29 cellular contexts compared by ENCODE assay signal in the genomic region with DNA sequence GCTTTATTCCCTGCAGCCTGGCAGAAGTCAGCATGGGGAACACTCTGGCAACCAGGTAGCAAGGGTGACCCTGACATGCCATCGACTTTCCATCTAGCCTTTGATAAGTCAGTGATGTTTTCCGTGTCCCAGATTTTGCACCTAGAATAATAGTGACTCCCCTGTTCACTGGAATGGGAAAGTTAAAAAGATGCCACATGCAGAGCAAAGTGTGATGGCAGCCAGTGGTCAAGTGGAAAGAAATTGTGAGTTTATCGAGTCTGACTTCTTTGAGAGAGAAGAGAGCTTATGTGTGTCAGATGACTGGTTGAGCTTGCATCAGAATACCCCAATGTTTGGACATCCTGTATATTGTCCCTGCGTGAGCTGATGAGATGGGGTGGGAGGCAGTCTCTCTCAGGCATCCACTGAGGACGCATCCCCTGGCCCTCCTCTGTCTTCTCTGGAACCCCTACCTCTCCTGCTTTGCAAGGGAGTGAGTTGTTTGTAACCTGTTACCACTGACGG.
DNase-seq lines count a peak whose midpoint lies in the region; ATAC-seq, FAIRE-seq and TF ChIP-seq lines count a peak whose summit lies in the region.
"Had no signal": no experiment of that assay in that cellular context is flagged by ENCODE, and none has a peak within 500 bp of the region (broad histone marks: within the 10 kb centered on the region; RNA-seq: fewer than 3 reads in every experiment).

No MANE protein-coding gene starts in this region.

- no peak overlapping the region for H2BK120ac ChIP-seq in H1 (replicated peaks; ENCODE audit: low read depth, low read length)

- H3K36me3 ChIP-seq in H1 (ENCODE audit: control insufficient read depth in 2 of 4, insufficient read depth in 4 of 4, low read length in 3 of 4) (peaks cover 0 to 2% (median 0%) of the 10 kb centered on the region in 4 experiments; a peak in 1 of 8 replicates), upper lobe of right lung (peaks cover 7% of the 10 kb centered on the region)
- H3K36me3 ChIP-seq: BE2C had no signal

- H3K23ac ChIP-seq in H1 (ENCODE audit: insufficient read length) = peak overlapping the region; percentile 22

- H2BK20ac ChIP-seq in H1 (ENCODE audit: low read length) = no peak overlapping the region

- H2BK5ac ChIP-seq in H1 (ENCODE audit: low read depth, low read length) = no peak overlapping the region

- CTCF ChIA-PET in H1 (lab: Charles Lee; ENCODE audit: partially characterized antibody) = interaction anchor here (0.6 to 1.7 kb wide), 8 partner anchors 8 to 197 kb away, joined by 3 to 7 read pairs (median 3); no protein-coding TSS in a partner anchor

- H2AFZ ChIP-seq in H1 (ENCODE audit: low read length) = no peak overlapping the region

- H3K14ac ChIP-seq in H1 (ENCODE audit: insufficient read length) = no peak overlapping the region

- no peak overlapping the region for H3K9ac ChIP-seq in H1 (replicated peaks in 1 of 4; ENCODE audit: extremely low read depth in 1 of 4, low read depth in 3 of 4, low read length in 3 of 4)
- H3K9ac ChIP-seq: BLaER1 had no signal

- intact Hi-C loops in natural killer cell (cut with micrococcal nuclease) (no loop called here), upper lobe of right lung (cut with DNase I) (no loop called here)

- peaks cover 27 to 57% of the 10 kb centered on the region in 2 donors for H3K27me3 Mint-ChIP-seq in natural killer cell (ENCODE audit: low read depth in 2 of 2)
- peaks cover 40 to 68% of the 10 kb centered on the region in 2 donors for H3K27me3 Mint-ChIP-seq in natural killer cell treated with Interleukin-12 subunit alpha and Interleukin-12 subunit beta and Interleukin-15 and Interleukin-18, amount 100 ng/mL, for 72 hours
- H3K27me3 Mint-ChIP-seq: CD4-positive, alpha-beta memory T cell; CD4-positive, CD25-positive, alpha-beta regulatory T cell had no signal

- H3K9me3 Mint-ChIP-seq in natural killer cell = no peaks in the 10 kb centered on the region
- no peaks in the 10 kb centered on the region for H3K9me3 Mint-ChIP-seq in natural killer cell treated with Interleukin-12 subunit alpha and Interleukin-12 subunit beta and Interleukin-15 and Interleukin-18, amount 100 ng/mL, for 72 hours
- H3K9me3 Mint-ChIP-seq: CD14-positive monocyte; CD4-positive, alpha-beta memory T cell; CD4-positive, CD25-positive, alpha-beta regulatory T cell; CD8-positive, alpha-beta memory T cell had no signal

- H3K18ac ChIP-seq in H1 (ENCODE audit: extremely low read depth, low read length) = no peak overlapping the region

- FAIRE-seq in H1 (lab: Jason Lieb, UNC) (no peak), frontal cortex (lab: Jason Lieb, UNC) (no peak)
- FAIRE-seq: A204.1, GM12878, GM12892, GM18507 had no signal

- H3K4me1 Mint-ChIP-seq in natural killer cell = no peaks in the 10 kb centered on the region
- peaks cover 0 to 2% of the 10 kb centered on the region in 2 donors for H3K4me1 Mint-ChIP-seq in natural killer cell treated with Interleukin-12 subunit alpha and Interleukin-12 subunit beta and Interleukin-15 and Interleukin-18, amount 100 ng/mL, for 72 hours (ENCODE audit: low read depth in 2 of 2)

- no peak for ATAC-seq in natural killer cell
- no peak for ATAC-seq in natural killer cell treated with Interleukin-12 subunit alpha and Interleukin-12 subunit beta and Interleukin-15 and Interleukin-18, amount 100 ng/mL, for 72 hours
- ATAC-seq in upper lobe of right lung = peak; percentile 24
- ATAC-seq: GM12878 had no signal

- H3K56ac ChIP-seq in H1 (replicated peaks; ENCODE audit: insufficient read length, low read depth, low read length) = no peak overlapping the region

- no peak overlapping the region for H3K4ac ChIP-seq in H1 (replicated peaks; ENCODE audit: insufficient read length, low read depth, low read length)

- no peak overlapping the region for H2AK5ac ChIP-seq in H1 (ENCODE audit: low read depth, low read length)

- TF ChIP-seq EP300 in H1 (IDR thresholded peaks at IDR 0.05; ENCODE audit: borderline replicate concordance in 1 of 2, low read depth in 2 of 2, low read length in 2 of 2) = no peak

- DNase-seq in natural killer cell (peak; percentile 4), OCI-M1 (lab: John Stamatoyannopoulos, UW) (peak; percentile 29), H1 (ENCODE audit: low read depth in 1 of 2, low spot score in 2 of 2) (no peak), upper lobe of right lung (no peak), frontal cortex (ENCODE audit: low spot score in 2 of 2) (no peak), NCI-H526 (lab: John Stamatoyannopoulos, UW) (no peak), superior temporal gyrus (ENCODE audit: extremely low spot score) (no peak)
- no peak for DNase-seq in natural killer cell treated with Interleukin-12 subunit alpha and Interleukin-12 subunit beta and Interleukin-15 and Interleukin-18, amount 100 ng/mL, for 72 hours (ENCODE audit: low spot score)
- DNase-seq: 8988T; ACHN; C1 segment of cervical spinal cord; CD4-positive, alpha-beta memory T cell; CD4-positive, CD25-positive, alpha-beta regulatory T cell; CD8-positive, alpha-beta memory T cell; COR-L47; DMS 273 treated with DMSO at 0.1 percent for 48 hours; DMS153; DMS53; DMS79; DND-41; EL; GDM1 had no signal

- H3K27me3 ChIP-seq in H1 (replicated peaks in 1 of 4; ENCODE audit: control insufficient read depth in 3 of 4, extremely low read depth in 1 of 4, insufficient read depth in 3 of 4, low read length in 3 of 4) (no peaks in the 10 kb centered on the region), upper lobe of right lung (no peaks in the 10 kb centered on the region)
- H3K27me3 ChIP-seq: BE2C, BLaER1 had no signal

- no peak for TF ChIP-seq RAD21 in H1 (IDR thresholded peaks at IDR 0.05 in 1 of 2, conservative IDR thresholded peaks at IDR 0.05 in 1 of 2; ENCODE audit: low read depth in 2 of 2, low read length in 2 of 2)

- TF ChIP-seq POLR2A in H1 (IDR thresholded peaks at IDR 0.05; ENCODE audit: control extremely low read depth in 1 of 2, low read depth in 2 of 2, low read length in 2 of 2) = no peak

- H3K27ac ChIP-seq in H1 (ENCODE audit: low read depth, low read length) = no peak overlapping the region
- H3K27ac ChIP-seq in upper lobe of right lung = no peak overlapping the region
- H3K27ac ChIP-seq: BLaER1 had no signal

- H3K4me1 ChIP-seq in H1 (replicated peaks in 1 of 4; ENCODE audit: control insufficient read depth in 3 of 4, insufficient read depth in 4 of 4, low read length in 3 of 4) = no peaks in the 10 kb centered on the region
- H3K4me1 ChIP-seq in upper lobe of right lung = peaks cover 4% of the 10 kb centered on the region

- H3K9me3 ChIP-seq in H1 (ENCODE audit: insufficient read depth in 2 of 2, low read depth in 1 of 2, low read length in 1 of 2) (no peaks in the 10 kb centered on the region), upper lobe of right lung (no peaks in the 10 kb centered on the region)
- H3K9me3 ChIP-seq: BE2C had no signal

- H3K4me3 ChIP-seq in H1 (ENCODE audit: extremely low read depth in 1 of 4, insufficient read depth in 2 of 4, low read depth in 3 of 4, low read length in 4 of 4) (no peak overlapping the region), upper lobe of right lung (no peak overlapping the region)
- H3K4me3 ChIP-seq: BLaER1, GM12878 had no signal

- no peaks in the 10 kb centered on the region for H3K23me2 ChIP-seq in H1 (ENCODE audit: low read depth, low read length)

- TF ChIP-seq CTCF in natural killer cell (IDR thresholded peaks at IDR 0.05) = no peak
- no peak for TF ChIP-seq CTCF in H1 (IDR thresholded peaks at IDR 0.05; ENCODE audit: control extremely low read depth in 1 of 3, insufficient read depth in 1 of 3, low read depth in 1 of 3, low read length in 3 of 3)
- no peak for TF ChIP-seq CTCF in upper lobe of right lung (IDR thresholded peaks at IDR 0.05)

- no peak overlapping the region for H2BK15ac ChIP-seq in H1 (ENCODE audit: low read length)

- no peak overlapping the region for H4K8ac ChIP-seq in H1 (ENCODE audit: extremely low read depth, insufficient read depth, low read length)

- no peak overlapping the region for H3K4me2 ChIP-seq in H1 (ENCODE audit: insufficient read depth in 1 of 2, low read depth in 2 of 2, low read length in 2 of 2)

- WGBS in H1 (ENCODE audit: extremely low coverage in 1 of 2, insufficient coverage in 1 of 2, insufficient read length in 1 of 2, insufficient replicate concordance in 2 of 2, low coverage in 1 of 2, low lambda C conversion rate in 2 of 2, missing lambda C conversion rate in 1 of 2), 2 experiments = 88% methylated on average over 6 of the region's 6 CpGs; no CpG with 5 or more reads in 1 of the 2 experiments

- H2BK12ac ChIP-seq in H1 (ENCODE audit: low read depth, low read length) = no peak overlapping the region

- no peaks in the 10 kb centered on the region; the same call in 1 of the 2 replicates for H3K79me1 ChIP-seq in H1 (ENCODE audit: low read depth, low read length)

- no peak overlapping the region for H3K27ac Mint-ChIP-seq in natural killer cell
- H3K27ac Mint-ChIP-seq in natural killer cell treated with Interleukin-12 subunit alpha and Interleukin-12 subunit beta and Interleukin-15 and Interleukin-18, amount 100 ng/mL, for 72 hours = no peak overlapping the region
- H3K27ac Mint-ChIP-seq: CD14-positive monocyte; CD4-positive, alpha-beta memory T cell; CD4-positive, CD25-positive, alpha-beta regulatory T cell; CD8-positive, alpha-beta memory T cell had no signal

- H3K79me2 ChIP-seq in H1 (ENCODE audit: control insufficient read depth in 1 of 2, insufficient read depth in 2 of 2, low read length in 2 of 2) = no peaks in the 10 kb centered on the region

- no peak overlapping the region for H3K4me3 Mint-ChIP-seq in natural killer cell
- no peak overlapping the region for H3K4me3 Mint-ChIP-seq in natural killer cell treated with Interleukin-12 subunit alpha and Interleukin-12 subunit beta and Interleukin-15 and Interleukin-18, amount 100 ng/mL, for 72 hours
- H3K4me3 Mint-ChIP-seq: CD14-positive monocyte; CD4-positive, alpha-beta memory T cell; CD4-positive, CD25-positive, alpha-beta regulatory T cell; CD8-positive, alpha-beta memory T cell had no signal

- H4K20me1 ChIP-seq in H1 (replicated peaks in 1 of 2; ENCODE audit: control insufficient read depth in 1 of 2, insufficient read depth in 2 of 2, low read length in 2 of 2) = peaks cover 0 to 2% of the 10 kb centered on the region in 2 experiments

- no peak overlapping the region for H4K91ac ChIP-seq in H1 (replicated peaks; ENCODE audit: insufficient read length, low read length)

- no peaks in the 10 kb centered on the region for H3K36me3 Mint-ChIP-seq in natural killer cell
- no peaks in the 10 kb centered on the region for H3K36me3 Mint-ChIP-seq in natural killer cell treated with Interleukin-12 subunit alpha and Interleukin-12 subunit beta and Interleukin-15 and Interleukin-18, amount 100 ng/mL, for 72 hours
- H3K36me3 Mint-ChIP-seq: CD14-positive monocyte; CD4-positive, CD25-positive, alpha-beta regulatory T cell; CD8-positive, alpha-beta memory T cell had no signal

- H4K5ac ChIP-seq in H1 (ENCODE audit: insufficient read length, low read depth, low read length) = no peak overlapping the region

- POLR2A ChIA-PET in H1 (lab: Charles Lee; ENCODE audit: partially characterized antibody) = no interaction called here

TF ChIP-seq in H1, 55 proteins besides CTCF, POLR2A, EP300 and RAD21 (continues in another document):
- no peak for TF ChIP-seq RXRA (IDR thresholded peaks at IDR 0.05; ENCODE audit: insufficient read depth, low read depth, low read length)
- no peak for TF ChIP-seq TAF7 (optimal IDR thresholded peaks at IDR 0.05; ENCODE audit: borderline replicate concordance, low read depth, low read length)
- TF ChIP-seq TBP (IDR thresholded peaks at IDR 0.05; ENCODE audit: low read depth, low read length) = no peak

Comparison
In these comparisons a context has a peak if more than half of its experiments do, and no peak if none do; other contexts are left out.
1. DNase-seq: peak in natural killer cell (single experiment) and OCI-M1 (single experiment); none in natural killer cell treated with Interleukin-12 subunit alpha and Interleukin-12 subunit beta and Interleukin-15 and Interleukin-18, amount 100 ng/mL, for 72 hours (single experiment), H1 (0 of 2), upper lobe of right lung (single experiment), frontal cortex (0 of 2), NCI-H526 (0 of 2) and superior temporal gyrus (single experiment).